28 cellular contexts compared by ENCODE assay signal in genomic region chr12:83603106-83603505, GRCh38.
"Had no signal": no experiment of that assay in that cellular context is flagged by ENCODE, and none has a peak within 500 bp of the region (broad histone marks: within the 10 kb centered on the region; RNA-seq: fewer than 3 reads in every experiment).

No MANE protein-coding gene starts in this region.

- H3K4me1 ChIP-seq: colonic mucosa, esophagus squamous epithelium, gastrocnemius medialis, heart right ventricle, left lung, lower lobe of right lung had no signal

- ATAC-seq: effector memory CD8-positive, alpha-beta T cell; esophagus mucosa; gastrocnemius medialis; heart right ventricle; left cardiac atrium; left lung; left ventricle myocardium superior; lower lobe of right lung; mucosa of descending colon had no signal

- H3K27me3 ChIP-seq: colonic mucosa, esophagus squamous epithelium, gastrocnemius medialis, heart right ventricle, left lung had no signal

- H3K9me3 ChIP-seq: colonic mucosa had no signal

- H3K27ac ChIP-seq: colonic mucosa, epithelial cell of prostate, esophagus squamous epithelium, gastrocnemius medialis, heart right ventricle, left lung, lower lobe of right lung had no signal

- H3K27ac Mint-ChIP-seq: dendritic cell treated with granulocyte-macrophage colony-stimulating factor and Interleukin-4, amounts not matched to agents 40 ng/mL and 50 ng/mL, for 4 days; effector memory CD8-positive, alpha-beta T cell; endodermal cell; mesothelial cell of epicardium; naive B cell had no signal

- FAIRE-seq: endometrium, islet of Langerhans, keratinocyte had no signal

- H3K4me3 Mint-ChIP-seq: dendritic cell treated with granulocyte-macrophage colony-stimulating factor and Interleukin-4, amounts not matched to agents 40 ng/mL and 50 ng/mL, for 4 days; effector memory CD8-positive, alpha-beta T cell; endodermal cell; mesothelial cell of epicardium; naive B cell had no signal

- H3K27me3 Mint-ChIP-seq: dendritic cell treated with granulocyte-macrophage colony-stimulating factor and Interleukin-4, amounts not matched to agents 40 ng/mL and 50 ng/mL, for 4 days; effector memory CD8-positive, alpha-beta T cell; naive B cell had no signal

- DNase-seq: colonic mucosa; cortex of kidney; effector CD8-positive, alpha-beta T cell; effector memory CD8-positive, alpha-beta T cell; endodermal cell; erythroblast; esophagus squamous epithelium; foreskin fibroblast; foreskin melanocyte; gastrocnemius medialis; glutamatergic neuron; head of caudate nucleus; heart right ventricle; hippocampal formation; left cardiac atrium; left lung; left ventricle myocardium superior; lower lobe of right lung; mesenchymal stem cell; mucosa of descending colon; naive B cell had no signal

- H3K36me3 Mint-ChIP-seq: naive B cell had no signal

- H3K4me3 ChIP-seq: colonic mucosa, esophagus squamous epithelium, gastrocnemius medialis, heart right ventricle, left lung, lower lobe of right lung, mucosa of descending colon had no signal

- H3K4me1 Mint-ChIP-seq: endodermal cell, mesothelial cell of epicardium, naive B cell had no signal

- H3K36me3 ChIP-seq: colonic mucosa, esophagus squamous epithelium, gastrocnemius medialis, heart right ventricle, left lung, lower lobe of right lung had no signal
